In the genomic region with DNA sequence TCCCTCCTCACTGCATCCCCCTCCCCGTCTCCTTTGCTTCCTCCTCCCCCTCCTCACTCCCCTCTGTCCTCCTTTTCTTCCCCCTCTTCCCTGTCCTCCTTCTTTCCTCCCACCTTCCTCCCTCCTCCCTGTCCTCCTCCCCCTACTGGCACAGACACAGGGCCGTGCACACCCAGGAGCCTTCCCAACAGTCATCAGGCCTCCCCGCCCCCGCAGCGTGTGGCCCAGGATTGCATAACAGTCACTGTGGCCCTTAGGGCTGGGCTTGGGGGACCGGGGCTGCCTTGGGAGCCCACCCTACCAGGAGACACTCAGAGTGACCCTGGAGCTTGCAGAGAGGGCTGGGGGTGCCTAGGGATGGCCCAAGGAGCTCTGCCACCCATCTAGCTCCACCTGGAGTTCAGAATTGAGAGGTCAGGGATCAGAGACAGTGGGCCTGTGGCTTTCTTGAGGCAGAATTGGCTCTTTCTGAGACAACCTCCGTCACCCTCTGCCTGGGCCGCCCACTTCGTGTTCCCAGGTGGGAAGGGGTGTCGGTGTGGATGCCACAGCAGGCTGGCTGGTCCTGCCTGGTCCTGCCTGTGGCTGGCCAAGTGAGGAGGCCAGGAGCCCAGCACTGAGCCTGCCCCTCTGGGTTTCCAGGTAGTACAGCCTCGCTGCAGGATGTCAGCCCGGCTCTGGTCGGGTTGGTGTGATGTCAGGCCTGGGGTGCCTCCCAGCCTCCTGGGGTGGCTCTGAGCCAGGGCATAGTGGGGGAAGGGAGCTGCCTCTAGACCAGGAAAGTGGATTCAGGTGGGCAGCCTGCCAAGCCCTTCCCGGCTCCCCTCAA, we compare ENCODE assay signal across 11 cellular contexts. TPM values are rescaled to one million over a fixed set of nuclear protein-coding genes. Genes with fewer than 3 reads are reported as not detected.
A peak's percentile ranks its signal among the peaks of the same experiment; 100 is the strongest.
DNase-seq lines count a peak whose midpoint lies in the region; ATAC-seq and TF ChIP-seq lines count a peak whose summit lies in the region.
"Had no signal": no experiment of that assay in that cellular context is flagged by ENCODE, and none has a peak within 500 bp of the region (broad histone marks: within the 10 kb centered on the region; RNA-seq: fewer than 3 reads in every experiment).

No MANE protein-coding gene starts in this region.

- H3K36me3 ChIP-seq in mucosa of descending colon (ENCODE audit: low read depth), result no peaks in the 10 kb centered on the region

- no peaks in the 10 kb centered on the region for H3K9me3 ChIP-seq in mucosa of descending colon

- H3K9me3 Mint-ChIP-seq in activated naive CD8-positive, alpha-beta T cell treated with anti-CD3 and anti-CD28 coated beads, Interleukin-2, amount 50 U/mL, for 24 hours, result no peaks in the 10 kb centered on the region
- H3K9me3 Mint-ChIP-seq in activated T-cell treated with anti-CD3 and anti-CD28 coated beads, Interleukin-2, amount 50 U/mL, for 24 hours, result no peaks in the 10 kb centered on the region
- H3K9me3 Mint-ChIP-seq: brain; T-helper 1 cell treated with Interleukin-12 subunit alpha and Interleukin-12 subunit beta and Interleukin-4 antibody, amounts not matched to agents 30 μg/mL and 1 μg/mL, for 36 hours had no signal

- intact Hi-C loops in mucosa of descending colon (cut with DNase I, micrococcal nuclease), result loop anchor here in 1 of 2 donors (10.0 kb wide), 1 partner anchor 78 kb away; no protein-coding TSS in a partner anchor

- no peaks in the 10 kb centered on the region for H3K27me3 Mint-ChIP-seq in activated naive CD8-positive, alpha-beta T cell treated with anti-CD3 and anti-CD28 coated beads, Interleukin-2, amount 50 U/mL, for 24 hours
- H3K27me3 Mint-ChIP-seq in activated T-cell treated with anti-CD3 and anti-CD28 coated beads, Interleukin-2, amount 50 U/mL, for 24 hours, result no peaks in the 10 kb centered on the region

- H3K27ac Mint-ChIP-seq in activated naive CD8-positive, alpha-beta T cell treated with anti-CD3 and anti-CD28 coated beads, Interleukin-2, amount 50 U/mL, for 24 hours, result no peak overlapping the region
- H3K27ac Mint-ChIP-seq in activated T-cell treated with anti-CD3 and anti-CD28 coated beads, Interleukin-2, amount 50 U/mL, for 24 hours, result no peak overlapping the region
- H3K27ac Mint-ChIP-seq: brain; T-helper 1 cell treated with Interleukin-12 subunit alpha and Interleukin-12 subunit beta and Interleukin-4 antibody, amounts not matched to agents 30 μg/mL and 1 μg/mL, for 36 hours had no signal

- no peak for TF ChIP-seq CTCF in mucosa of descending colon (IDR thresholded peaks at IDR 0.05)

- no peak for DNase-seq in activated naive CD8-positive, alpha-beta T cell treated with anti-CD3 and anti-CD28 coated beads, Interleukin-2, amount 50 U/mL, for 24 hours
- DNase-seq in mucosa of descending colon, result peak in 2 of 3 donors; percentile 41 to 70
- DNase-seq in activated T-cell treated with anti-CD3 and anti-CD28 coated beads, Interleukin-2, amount 50 U/mL, for 24 hours, result no peak
- DNase-seq in SW480 (ENCODE audit: low spot score), result no peak
- DNase-seq in NCI-H1417 treated with DMSO at 0.1 percent for 48 hours (lab: John Stamatoyannopoulos, UW), result no peak

- H3K4me3 ChIP-seq in GM08714 (ENCODE audit: low read length) (peak overlapping the region; percentile 72; the same call in 1 of the 2 replicates), mucosa of descending colon (no peak overlapping the region)

- H3K4me3 Mint-ChIP-seq in activated naive CD8-positive, alpha-beta T cell treated with anti-CD3 and anti-CD28 coated beads, Interleukin-2, amount 50 U/mL, for 24 hours, result peak overlapping the region; percentile 69
- H3K4me3 Mint-ChIP-seq in activated T-cell treated with anti-CD3 and anti-CD28 coated beads, Interleukin-2, amount 50 U/mL, for 24 hours, result no peak overlapping the region
- H3K4me3 Mint-ChIP-seq: brain; T-helper 1 cell treated with Interleukin-12 subunit alpha and Interleukin-12 subunit beta and Interleukin-4 antibody, amounts not matched to agents 30 μg/mL and 1 μg/mL, for 36 hours had no signal

- H3K36me3 Mint-ChIP-seq in activated naive CD8-positive, alpha-beta T cell treated with anti-CD3 and anti-CD28 coated beads, Interleukin-2, amount 50 U/mL, for 24 hours (ENCODE audit: low read depth), result no peaks in the 10 kb centered on the region
- no peaks in the 10 kb centered on the region for H3K36me3 Mint-ChIP-seq in activated T-cell treated with anti-CD3 and anti-CD28 coated beads, Interleukin-2, amount 50 U/mL, for 24 hours (ENCODE audit: low read depth)
- H3K36me3 Mint-ChIP-seq: brain had no signal

- no peaks in the 10 kb centered on the region for H3K4me1 ChIP-seq in mucosa of descending colon (ENCODE audit: low read depth)

- H3K4me1 Mint-ChIP-seq in activated naive CD8-positive, alpha-beta T cell treated with anti-CD3 and anti-CD28 coated beads, Interleukin-2, amount 50 U/mL, for 24 hours, result peaks cover 18% of the 10 kb centered on the region
- H3K4me1 Mint-ChIP-seq in activated T-cell treated with anti-CD3 and anti-CD28 coated beads, Interleukin-2, amount 50 U/mL, for 24 hours (ENCODE audit: low read depth), result peaks cover 11% of the 10 kb centered on the region
- H3K4me1 Mint-ChIP-seq: brain had no signal

- ATAC-seq in HG03064 (IDR thresholded peaks at IDR 0.05; ENCODE audit: low read depth, unreplicated experiment), result peak; percentile 27
- no peak for ATAC-seq in activated naive CD8-positive, alpha-beta T cell treated with anti-CD3 and anti-CD28 coated beads, Interleukin-2, amount 50 U/mL, for 24 hours
- peak; percentile 40 for ATAC-seq in mucosa of descending colon
- no peak for ATAC-seq in GM18519 (IDR thresholded peaks at IDR 0.05; ENCODE audit: low FRiP score, unreplicated experiment)

RNA-seq across cellular contexts. Expression of a gene that starts 1.6 kb away (rescaled TPM):
- 10 to 100 TPM in 2 of 3 donors, 1 to 10 TPM in 1; 4.9 to 21.0 (median 20.6) TPM for total RNA-seq in mucosa of descending colon
- total RNA-seq: kidney epithelial cell had no signal

RNA-seq across cellular contexts. Expression of a gene that starts 24.3 kb away (rescaled TPM):
- total RNA-seq in mucosa of descending colon, result 1 to 10 TPM in 1 of 3 donors, under 1 TPM in 2; 0.06 to 1.1 (median 0.09) TPM
- total RNA-seq: kidney epithelial cell had no signal

RNA-seq across cellular contexts. Expression of a gene that starts 31.6 kb away (rescaled TPM):
- total RNA-seq in mucosa of descending colon, result 10 to 100 TPM; 14.4 to 30.9 (median 21.4) TPM

RNA-seq across cellular contexts. Expression of a gene that starts 49.5 kb away (rescaled TPM):
- total RNA-seq in mucosa of descending colon, result 100 to 1,000 TPM in 1 of 3 donors, 10 to 100 TPM in 2; 70.7 to 115 (median 91.0) TPM

Comparison
In these comparisons a context has a peak if more than half of its experiments do, and no peak if none do; other contexts are left out.
1. ATAC-seq: peak in HG03064 (single experiment) and mucosa of descending colon (single experiment); none in activated naive CD8-positive, alpha-beta T cell treated with anti-CD3 and anti-CD28 coated beads, Interleukin-2, amount 50 U/mL, for 24 hours (single experiment) and GM18519 (single experiment).
2. DNase-seq: peak in mucosa of descending colon (2 of 3); none in activated naive CD8-positive, alpha-beta T cell treated with anti-CD3 and anti-CD28 coated beads, Interleukin-2, amount 50 U/mL, for 24 hours (single experiment), activated T-cell treated with anti-CD3 and anti-CD28 coated beads, Interleukin-2, amount 50 U/mL, for 24 hours (single experiment), SW480 (single experiment) and NCI-H1417 treated with DMSO at 0.1 percent for 48 hours (single experiment).